In genomic region chr9:81969971-81970370, GRCh38 we compare ENCODE assay signal across 1 cellular context.
TF ChIP-seq lines count a peak whose summit lies in the region.

No MANE protein-coding gene starts in this region.

TF ChIP-seq in GM23338, 12 proteins besides CTCF, POLR2A, EP300 and RAD21 (continued from another document):
- TF ChIP-seq, protein P1, sequence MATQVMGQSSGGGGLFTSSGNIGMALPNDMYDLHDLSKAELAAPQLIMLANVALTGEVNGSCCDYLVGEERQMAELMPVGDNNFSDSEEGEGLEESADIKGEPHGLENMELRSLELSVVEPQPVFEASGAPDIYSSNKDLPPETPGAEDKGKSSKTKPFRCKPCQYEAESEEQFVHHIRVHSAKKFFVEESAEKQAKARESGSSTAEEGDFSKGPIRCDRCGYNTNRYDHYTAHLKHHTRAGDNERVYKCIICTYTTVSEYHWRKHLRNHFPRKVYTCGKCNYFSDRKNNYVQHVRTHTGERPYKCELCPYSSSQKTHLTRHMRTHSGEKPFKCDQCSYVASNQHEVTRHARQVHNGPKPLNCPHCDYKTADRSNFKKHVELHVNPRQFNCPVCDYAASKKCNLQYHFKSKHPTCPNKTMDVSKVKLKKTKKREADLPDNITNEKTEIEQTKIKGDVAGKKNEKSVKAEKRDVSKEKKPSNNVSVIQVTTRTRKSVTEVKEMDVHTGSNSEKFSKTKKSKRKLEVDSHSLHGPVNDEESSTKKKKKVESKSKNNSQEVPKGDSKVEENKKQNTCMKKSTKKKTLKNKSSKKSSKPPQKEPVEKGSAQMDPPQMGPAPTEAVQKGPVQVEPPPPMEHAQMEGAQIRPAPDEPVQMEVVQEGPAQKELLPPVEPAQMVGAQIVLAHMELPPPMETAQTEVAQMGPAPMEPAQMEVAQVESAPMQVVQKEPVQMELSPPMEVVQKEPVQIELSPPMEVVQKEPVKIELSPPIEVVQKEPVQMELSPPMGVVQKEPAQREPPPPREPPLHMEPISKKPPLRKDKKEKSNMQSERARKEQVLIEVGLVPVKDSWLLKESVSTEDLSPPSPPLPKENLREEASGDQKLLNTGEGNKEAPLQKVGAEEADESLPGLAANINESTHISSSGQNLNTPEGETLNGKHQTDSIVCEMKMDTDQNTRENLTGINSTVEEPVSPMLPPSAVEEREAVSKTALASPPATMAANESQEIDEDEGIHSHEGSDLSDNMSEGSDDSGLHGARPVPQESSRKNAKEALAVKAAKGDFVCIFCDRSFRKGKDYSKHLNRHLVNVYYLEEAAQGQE (IDR thresholded peaks at IDR 0.05; ENCODE audit: unreplicated experiment) = no peak
- TF ChIP-seq ZNF462 (CRISPR knock-in tag; IDR thresholded peaks at IDR 0.05) = no peak
- no peak for TF ChIP-seq CREB1 (CRISPR knock-in tag; IDR thresholded peaks at IDR 0.05; ENCODE audit: low read depth)
- no peak for TF ChIP-seq EZH2phosphoT487 (IDR thresholded peaks at IDR 0.05; ENCODE audit: unreplicated experiment)
TF ChIP-seq in GM23338: peak in this region for 0.
